ENCODE assay signal across 1 cellular context in genomic region chr9:83636813-83637212, GRCh38.
TF ChIP-seq lines count a peak whose summit lies in the region.

No MANE protein-coding gene starts in this region.

TF ChIP-seq in GM12878, 131 proteins besides CTCF, POLR2A, EP300 and RAD21 (continued from another document):
- TF ChIP-seq, protein P1, sequence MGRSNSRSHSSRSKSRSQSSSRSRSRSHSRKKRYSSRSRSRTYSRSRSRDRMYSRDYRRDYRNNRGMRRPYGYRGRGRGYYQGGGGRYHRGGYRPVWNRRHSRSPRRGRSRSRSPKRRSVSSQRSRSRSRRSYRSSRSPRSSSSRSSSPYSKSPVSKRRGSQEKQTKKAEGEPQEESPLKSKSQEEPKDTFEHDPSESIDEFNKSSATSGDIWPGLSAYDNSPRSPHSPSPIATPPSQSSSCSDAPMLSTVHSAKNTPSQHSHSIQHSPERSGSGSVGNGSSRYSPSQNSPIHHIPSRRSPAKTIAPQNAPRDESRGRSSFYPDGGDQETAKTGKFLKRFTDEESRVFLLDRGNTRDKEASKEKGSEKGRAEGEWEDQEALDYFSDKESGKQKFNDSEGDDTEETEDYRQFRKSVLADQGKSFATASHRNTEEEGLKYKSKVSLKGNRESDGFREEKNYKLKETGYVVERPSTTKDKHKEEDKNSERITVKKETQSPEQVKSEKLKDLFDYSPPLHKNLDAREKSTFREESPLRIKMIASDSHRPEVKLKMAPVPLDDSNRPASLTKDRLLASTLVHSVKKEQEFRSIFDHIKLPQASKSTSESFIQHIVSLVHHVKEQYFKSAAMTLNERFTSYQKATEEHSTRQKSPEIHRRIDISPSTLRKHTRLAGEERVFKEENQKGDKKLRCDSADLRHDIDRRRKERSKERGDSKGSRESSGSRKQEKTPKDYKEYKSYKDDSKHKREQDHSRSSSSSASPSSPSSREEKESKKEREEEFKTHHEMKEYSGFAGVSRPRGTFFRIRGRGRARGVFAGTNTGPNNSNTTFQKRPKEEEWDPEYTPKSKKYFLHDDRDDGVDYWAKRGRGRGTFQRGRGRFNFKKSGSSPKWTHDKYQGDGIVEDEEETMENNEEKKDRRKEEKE (IDR thresholded peaks at IDR 0.05), result no peak
- no peak for TF ChIP-seq HDAC6 (IDR thresholded peaks at IDR 0.05; ENCODE audit: unreplicated experiment)
